Comparison of ENCODE assay signal across 18 cellular contexts in genomic region chr11:83122766-83123165, GRCh38. TPM values are rescaled to one million over a fixed set of nuclear protein-coding genes. Genes with fewer than 3 reads are reported as not detected.
A peak's percentile ranks its signal among the peaks of the same experiment; 100 is the strongest.
DNase-seq lines count a peak whose midpoint lies in the region; ATAC-seq and TF ChIP-seq lines count a peak whose summit lies in the region.
"Had no signal": no experiment of that assay in that cellular context is flagged by ENCODE, and none has a peak within 500 bp of the region (broad histone marks: within the 10 kb centered on the region; RNA-seq: fewer than 3 reads in every experiment).

No MANE protein-coding gene starts in this region.

- TF ChIP-seq CTCF in ascending aorta (IDR thresholded peaks at IDR 0.05), result no peak

- peaks cover 5% of the 10 kb centered on the region for H3K27me3 Mint-ChIP-seq in activated naive CD4-positive, alpha-beta T cell treated with anti-CD3 and anti-CD28 coated beads, Interleukin-2, amount 10 ng/mL, durations not matched to agents 7 days and 5 days
- no peaks in the 10 kb centered on the region for H3K27me3 Mint-ChIP-seq in activated naive CD4-positive, alpha-beta T cell treated with anti-CD3 and anti-CD28 coated beads for 36 hours (ENCODE audit: low read depth)
- no peaks in the 10 kb centered on the region for H3K27me3 Mint-ChIP-seq in IgD-negative memory B cell
- no peaks in the 10 kb centered on the region for H3K27me3 Mint-ChIP-seq in activated CD8-positive, alpha-beta T cell treated with anti-CD3 and anti-CD28 coated beads, Interleukin-2, amount 10 ng/mL, durations not matched to agents 7 days and 5 days (ENCODE audit: low read depth)

- H3K4me3 ChIP-seq in ascending aorta, result no peak overlapping the region

- DNase-seq in activated naive CD4-positive, alpha-beta T cell treated with anti-CD3 and anti-CD28 coated beads, Interleukin-2, amount 10 ng/mL, durations not matched to agents 7 days and 5 days, result no peak
- DNase-seq in activated naive CD4-positive, alpha-beta T cell treated with anti-CD3 and anti-CD28 coated beads for 36 hours, result no peak
- no peak for DNase-seq in activated CD8-positive, alpha-beta T cell treated with anti-CD3 and anti-CD28 coated beads, Interleukin-2, amount 10 ng/mL, durations not matched to agents 7 days and 5 days
- no peak for DNase-seq in stimulated activated effector memory CD8-positive, alpha-beta T cell treated with anti-CD3 and anti-CD28 coated beads, Interleukin-12 subunit alpha, Interleukin-12 subunit beta, amount 100 ng/mL, for 72 hours (ENCODE audit: low spot score in 2 of 2)
- DNase-seq in ascending aorta (ENCODE audit: low spot score in 2 of 2) (no peak), NCI-H146 (lab: John Stamatoyannopoulos, UW) (no peak)
- DNase-seq: C1 segment of cervical spinal cord, DMS53, H9, IMR-90, NCI-H1105 treated with DMSO at 0.1 percent for 48 hours, NCI-H187 treated with DMSO at 0.1 percent for 48 hours, NCI-H345, NCI-H526, OCI-M1, SHP77 treated with DMSO at 0.1 percent for 48 hours had no signal

- peak overlapping the region; percentile 29 for H3K27ac Mint-ChIP-seq in activated naive CD4-positive, alpha-beta T cell treated with anti-CD3 and anti-CD28 coated beads, Interleukin-2, amount 10 ng/mL, durations not matched to agents 7 days and 5 days
- no peak overlapping the region for H3K27ac Mint-ChIP-seq in activated naive CD4-positive, alpha-beta T cell treated with anti-CD3 and anti-CD28 coated beads for 36 hours
- peak overlapping the region in 2 of 3 donors; percentile 44 to 61 for H3K27ac Mint-ChIP-seq in IgD-negative memory B cell
- H3K27ac Mint-ChIP-seq in activated CD8-positive, alpha-beta T cell treated with anti-CD3 and anti-CD28 coated beads, Interleukin-2, amount 10 ng/mL, durations not matched to agents 7 days and 5 days, result no peak overlapping the region
- no peak overlapping the region for H3K27ac Mint-ChIP-seq in stimulated activated effector memory CD8-positive, alpha-beta T cell treated with anti-CD3 and anti-CD28 coated beads, Interleukin-12 subunit alpha, Interleukin-12 subunit beta, amount 100 ng/mL, for 72 hours
- H3K27ac Mint-ChIP-seq: H9 had no signal

- H3K27ac ChIP-seq in ascending aorta, result no peak overlapping the region

- no peaks in the 10 kb centered on the region for H3K36me3 Mint-ChIP-seq in activated naive CD4-positive, alpha-beta T cell treated with anti-CD3 and anti-CD28 coated beads, Interleukin-2, amount 10 ng/mL, durations not matched to agents 7 days and 5 days
- H3K36me3 Mint-ChIP-seq in activated naive CD4-positive, alpha-beta T cell treated with anti-CD3 and anti-CD28 coated beads for 36 hours (ENCODE audit: low read depth), result no peaks in the 10 kb centered on the region
- H3K36me3 Mint-ChIP-seq in IgD-negative memory B cell, result peaks cover 3% of the 10 kb centered on the region
- H3K36me3 Mint-ChIP-seq in activated CD8-positive, alpha-beta T cell treated with anti-CD3 and anti-CD28 coated beads, Interleukin-2, amount 10 ng/mL, durations not matched to agents 7 days and 5 days (ENCODE audit: low read depth), result no peaks in the 10 kb centered on the region
- no peaks in the 10 kb centered on the region for H3K36me3 Mint-ChIP-seq in stimulated activated effector memory CD8-positive, alpha-beta T cell treated with anti-CD3 and anti-CD28 coated beads, Interleukin-12 subunit alpha, Interleukin-12 subunit beta, amount 100 ng/mL, for 72 hours

- CTCF ChIA-PET in activated naive CD4-positive, alpha-beta T cell treated with anti-CD3 and anti-CD28 coated beads, Interleukin-2, amount 10 ng/mL, durations not matched to agents 7 days and 5 days (lab: Charles Lee), result interaction anchor here (1.4 kb wide), 1 partner anchor 34 kb away, joined by 3 read pairs; the partner anchor contains the start of gene PCF11
- CTCF ChIA-PET in activated naive CD4-positive, alpha-beta T cell treated with anti-CD3 and anti-CD28 coated beads for 36 hours (lab: Charles Lee), result interaction anchor here (1.5 kb wide), 1 partner anchor 25 kb away, joined by 3 read pairs; no protein-coding TSS in a partner anchor
- CTCF ChIA-PET in activated CD8-positive, alpha-beta T cell treated with anti-CD3 and anti-CD28 coated beads, Interleukin-2, amount 10 ng/mL, durations not matched to agents 7 days and 5 days (lab: Charles Lee), result no interaction called here

- no peaks in the 10 kb centered on the region for H3K9me3 ChIP-seq in ascending aorta

- peaks cover 44% of the 10 kb centered on the region for H3K4me1 Mint-ChIP-seq in activated naive CD4-positive, alpha-beta T cell treated with anti-CD3 and anti-CD28 coated beads, Interleukin-2, amount 10 ng/mL, durations not matched to agents 7 days and 5 days
- peaks cover 50% of the 10 kb centered on the region for H3K4me1 Mint-ChIP-seq in activated naive CD4-positive, alpha-beta T cell treated with anti-CD3 and anti-CD28 coated beads for 36 hours (ENCODE audit: low read depth)
- peaks cover 4 to 17% (median 12%) of the 10 kb centered on the region in 3 donors for H3K4me1 Mint-ChIP-seq in IgD-negative memory B cell
- peaks cover 40% of the 10 kb centered on the region for H3K4me1 Mint-ChIP-seq in activated CD8-positive, alpha-beta T cell treated with anti-CD3 and anti-CD28 coated beads, Interleukin-2, amount 10 ng/mL, durations not matched to agents 7 days and 5 days (ENCODE audit: low read depth)
- peaks cover 17% of the 10 kb centered on the region for H3K4me1 Mint-ChIP-seq in stimulated activated effector memory CD8-positive, alpha-beta T cell treated with anti-CD3 and anti-CD28 coated beads, Interleukin-12 subunit alpha, Interleukin-12 subunit beta, amount 100 ng/mL, for 72 hours

- intact Hi-C loops in activated naive CD4-positive, alpha-beta T cell treated with anti-CD3 and anti-CD28 coated beads for 36 hours (cut with micrococcal nuclease), result loop anchor here (2.0 kb wide), 1 partner anchor 50 kb away; no protein-coding TSS in a partner anchor
- intact Hi-C loops in ascending aorta (cut with DNase I), result no loop called here

- H3K9me3 Mint-ChIP-seq in activated naive CD4-positive, alpha-beta T cell treated with anti-CD3 and anti-CD28 coated beads, Interleukin-2, amount 10 ng/mL, durations not matched to agents 7 days and 5 days, result no peaks in the 10 kb centered on the region
- H3K9me3 Mint-ChIP-seq in activated naive CD4-positive, alpha-beta T cell treated with anti-CD3 and anti-CD28 coated beads for 36 hours, result no peaks in the 10 kb centered on the region
- H3K9me3 Mint-ChIP-seq in IgD-negative memory B cell, result no peaks in the 10 kb centered on the region
- no peaks in the 10 kb centered on the region for H3K9me3 Mint-ChIP-seq in activated CD8-positive, alpha-beta T cell treated with anti-CD3 and anti-CD28 coated beads, Interleukin-2, amount 10 ng/mL, durations not matched to agents 7 days and 5 days (ENCODE audit: insufficient read depth)
- H3K9me3 Mint-ChIP-seq in stimulated activated effector memory CD8-positive, alpha-beta T cell treated with anti-CD3 and anti-CD28 coated beads, Interleukin-12 subunit alpha, Interleukin-12 subunit beta, amount 100 ng/mL, for 72 hours, result no peaks in the 10 kb centered on the region
- H3K9me3 Mint-ChIP-seq: H9 had no signal

- peaks cover 0 to 2% of the 10 kb centered on the region in 2 donors for H3K4me1 ChIP-seq in ascending aorta

- POLR2A ChIA-PET in activated CD8-positive, alpha-beta T cell treated with anti-CD3 and anti-CD28 coated beads, Interleukin-2, amount 10 ng/mL, durations not matched to agents 7 days and 5 days (lab: Charles Lee), result interaction anchor here (1.2 kb wide), 1 partner anchor 34 kb away, joined by 4 read pairs; the partner anchor contains the start of gene PCF11

- no peaks in the 10 kb centered on the region for H3K36me3 ChIP-seq in ascending aorta

- ATAC-seq in activated CD8-positive, alpha-beta T cell treated with anti-CD3 and anti-CD28 coated beads, Interleukin-2, amount 10 ng/mL, durations not matched to agents 7 days and 5 days, result peak; percentile 58
- ATAC-seq in stimulated activated effector memory CD8-positive, alpha-beta T cell treated with anti-CD3 and anti-CD28 coated beads, Interleukin-12 subunit alpha, Interleukin-12 subunit beta, amount 100 ng/mL, for 72 hours, result peak; percentile 37
- ATAC-seq in GM21786 (IDR thresholded peaks at IDR 0.05; ENCODE audit: unreplicated experiment), result no peak

- no peak overlapping the region for H3K4me3 Mint-ChIP-seq in activated naive CD4-positive, alpha-beta T cell treated with anti-CD3 and anti-CD28 coated beads, Interleukin-2, amount 10 ng/mL, durations not matched to agents 7 days and 5 days
- H3K4me3 Mint-ChIP-seq in activated naive CD4-positive, alpha-beta T cell treated with anti-CD3 and anti-CD28 coated beads for 36 hours, result no peak overlapping the region
- H3K4me3 Mint-ChIP-seq in IgD-negative memory B cell, result peak overlapping the region in 1 of 4 donors; percentile 51
- H3K4me3 Mint-ChIP-seq in activated CD8-positive, alpha-beta T cell treated with anti-CD3 and anti-CD28 coated beads, Interleukin-2, amount 10 ng/mL, durations not matched to agents 7 days and 5 days, result no peak overlapping the region
- no peak overlapping the region for H3K4me3 Mint-ChIP-seq in stimulated activated effector memory CD8-positive, alpha-beta T cell treated with anti-CD3 and anti-CD28 coated beads, Interleukin-12 subunit alpha, Interleukin-12 subunit beta, amount 100 ng/mL, for 72 hours
- H3K4me3 Mint-ChIP-seq: H9 had no signal

- H3K27me3 ChIP-seq in ascending aorta, result no peaks in the 10 kb centered on the region

RNA-seq across cellular contexts. Expression of gene PCF11, which starts 34.2 kb away (rescaled TPM):
- total RNA-seq in activated naive CD4-positive, alpha-beta T cell treated with anti-CD3 and anti-CD28 coated beads for 36 hours, result 10 to 100 TPM; 50.3 to 54.1 TPM
- polyA plus RNA-seq in IgD-negative memory B cell, result 47.4 TPM
- total RNA-seq in activated CD8-positive, alpha-beta T cell treated with anti-CD3 and anti-CD28 coated beads, Interleukin-2, amount 10 ng/mL, durations not matched to agents 7 days and 5 days, result 10 to 100 TPM; 65.9 to 67.2 TPM
- 19.2 TPM for total RNA-seq in ascending aorta

RNA-seq across cellular contexts. Expression of gene RAB30, which starts 51.1 kb away (rescaled TPM):
- total RNA-seq in activated naive CD4-positive, alpha-beta T cell treated with anti-CD3 and anti-CD28 coated beads for 36 hours, result 10 to 100 TPM in 1 of 2 experiments, 1 to 10 TPM in 1; 8.8 to 11.1 TPM
- 39.4 TPM for polyA plus RNA-seq in IgD-negative memory B cell
- total RNA-seq in activated CD8-positive, alpha-beta T cell treated with anti-CD3 and anti-CD28 coated beads, Interleukin-2, amount 10 ng/mL, durations not matched to agents 7 days and 5 days, result 10 to 100 TPM in 1 of 2 experiments, 1 to 10 TPM in 1; 8.8 to 13.3 TPM
- total RNA-seq in ascending aorta, result 7.7 TPM

Comparison
In these comparisons a context has a peak if more than half of its experiments do, and no peak if none do; other contexts are left out.
1. H3K27ac Mint-ChIP-seq: peak in activated naive CD4-positive, alpha-beta T cell treated with anti-CD3 and anti-CD28 coated beads, Interleukin-2, amount 10 ng/mL, durations not matched to agents 7 days and 5 days (single experiment) and IgD-negative memory B cell (2 of 3); none in activated naive CD4-positive, alpha-beta T cell treated with anti-CD3 and anti-CD28 coated beads for 36 hours (single experiment), activated CD8-positive, alpha-beta T cell treated with anti-CD3 and anti-CD28 coated beads, Interleukin-2, amount 10 ng/mL, durations not matched to agents 7 days and 5 days (single experiment) and stimulated activated effector memory CD8-positive, alpha-beta T cell treated with anti-CD3 and anti-CD28 coated beads, Interleukin-12 subunit alpha, Interleukin-12 subunit beta, amount 100 ng/mL, for 72 hours (single experiment).